Comparison of ENCODE assay signal across 11 cellular contexts in genomic region chr5:73673161-73673591, GRCh38. TPM values are rescaled to one million over a fixed set of nuclear protein-coding genes. Genes with fewer than 3 reads are reported as not detected.
DNase-seq lines count a peak whose midpoint lies in the region; ATAC-seq, FAIRE-seq and TF ChIP-seq lines count a peak whose summit lies in the region.
"Had no signal": no experiment of that assay in that cellular context is flagged by ENCODE, and none has a peak within 500 bp of the region (broad histone marks: within the 10 kb centered on the region; RNA-seq: fewer than 3 reads in every experiment).

No MANE protein-coding gene starts in this region.

- BruUV-seq in MCF 10A (replicated peaks; lab: Mats Ljungman, UMichigan), result no TSS peak

- peaks cover 34% of the 10 kb centered on the region for H3K4me1 Mint-ChIP-seq in MCF 10A (ENCODE audit: insufficient read depth, unreplicated experiment)
- H3K4me1 Mint-ChIP-seq in activated CD8-positive, alpha-beta T cell treated with anti-CD3 and anti-CD28 coated beads for 36 hours (ENCODE audit: low read depth), result no peaks in the 10 kb centered on the region

- H3K9me1 ChIP-seq in keratinocyte (ENCODE audit: control insufficient read depth, extremely low read depth, insufficient read depth, low read length), result no peaks in the 10 kb centered on the region

- H3K4me3 ChIP-seq in breast epithelium (no peak overlapping the region), ascending aorta (no peak overlapping the region), keratinocyte (ENCODE audit: control insufficient read depth in 2 of 3, extremely low read depth in 1 of 3, insufficient read depth in 2 of 3, low read depth in 1 of 3, low read length in 3 of 3) (peak overlapping the region in 1 of 3 experiments; percentile 27), aorta (ENCODE audit: low read length in 2 of 2) (no peak overlapping the region)
- H3K4me3 ChIP-seq: BLaER1 had no signal

- POLR2A ChIA-PET in MCF 10A (lab: Yijun Ruan, JAX), result interaction anchor here (0.6 to 3.4 kb wide), 19 partner anchors 10 to 1668 kb away, joined by 3 to 22 read pairs (median 3); partner anchors contain the start of gene ARHGEF28
- POLR2A ChIA-PET in activated CD8-positive, alpha-beta T cell treated with anti-CD3 and anti-CD28 coated beads for 36 hours (lab: Charles Lee), result no interaction called here

- no peak overlapping the region for H3K27ac ChIP-seq in breast epithelium
- H3K27ac ChIP-seq in ascending aorta, result peak overlapping the region; percentile 75 to 77
- peak overlapping the region; percentile 56 for H3K27ac ChIP-seq in keratinocyte (ENCODE audit: control insufficient read depth, insufficient read depth, low read length)
- peak overlapping the region; percentile 33 to 57 for H3K27ac ChIP-seq in aorta (ENCODE audit: low read depth in 1 of 2, low read length in 2 of 2)
- H3K27ac ChIP-seq: BLaER1 had no signal

- intact Hi-C loops in MCF 10A (cut with micrococcal nuclease) (no loop called here), breast epithelium (cut with DNase I; ENCODE audit: low total_unique reads) (no loop called here), ascending aorta (cut with DNase I) (loop anchor here (5.0 kb wide), 1 partner anchor 46 kb away; the partner anchor contains the start of gene ARHGEF28), aorta (cut with DNase I) (loop anchor here in 1 of 2 donors (5.0 to 10.0 kb wide), 2 partner anchors 46 to 72 kb away; partner anchors contain the start of gene ARHGEF28)
- intact Hi-C loops in activated CD8-positive, alpha-beta T cell treated with anti-CD3 and anti-CD28 coated beads for 36 hours (cut with micrococcal nuclease), result no loop called here

- peak; percentile 90 for FAIRE-seq in keratinocyte (lab: Jason Lieb, UNC)

- H3K4me1 ChIP-seq in breast epithelium (no peaks in the 10 kb centered on the region), ascending aorta (peaks cover 0 to 30% of the 10 kb centered on the region in 2 donors), keratinocyte (ENCODE audit: control insufficient read depth, extremely low read depth, insufficient read depth, low read length) (peaks cover 35% of the 10 kb centered on the region), aorta (ENCODE audit: control insufficient read depth in 1 of 2, insufficient read depth in 2 of 2, low read length in 2 of 2) (peaks cover 8 to 14% of the 10 kb centered on the region in 2 donors)
- H3K4me1 ChIP-seq: BLaER1 had no signal

- TF ChIP-seq CTCF in MCF 10A (IDR thresholded peaks at IDR 0.05; ENCODE audit: unreplicated experiment) (no peak), breast epithelium (IDR thresholded peaks at IDR 0.05) (no peak), ascending aorta (IDR thresholded peaks at IDR 0.05) (no peak), keratinocyte (optimal IDR thresholded peaks at IDR 0.05 in 1 of 3, IDR thresholded peaks at IDR 0.05 in 1 of 3, conservative IDR thresholded peaks at IDR 0.05 in 1 of 3; ENCODE audit: extremely low read depth in 1 of 3, insufficient read depth in 2 of 3, low read length in 3 of 3) (no peak)
- TF ChIP-seq CTCF in activated CD8-positive, alpha-beta T cell treated with anti-CD3 and anti-CD28 coated beads for 36 hours (IDR thresholded peaks at IDR 0.05), result no peak

- peak overlapping the region; percentile 61 for H3K4me2 ChIP-seq in keratinocyte (ENCODE audit: control insufficient read depth, extremely low read depth, insufficient read depth, low read depth, low read length)
- H3K4me2 ChIP-seq: BLaER1 had no signal

- no peaks in the 10 kb centered on the region for H4K20me1 ChIP-seq in keratinocyte (ENCODE audit: control insufficient read depth, extremely low read depth, insufficient read depth, low read length)
- H4K20me1 ChIP-seq: BLaER1 had no signal

- H3K9ac ChIP-seq in keratinocyte (ENCODE audit: control insufficient read depth, extremely low read depth, insufficient read depth, low read length), result peak overlapping the region; percentile 28
- H3K9ac ChIP-seq: BLaER1 had no signal

- no peaks in the 10 kb centered on the region for H3K36me3 Mint-ChIP-seq in MCF 10A (ENCODE audit: insufficient read depth, unreplicated experiment)
- no peaks in the 10 kb centered on the region for H3K36me3 Mint-ChIP-seq in activated CD8-positive, alpha-beta T cell treated with anti-CD3 and anti-CD28 coated beads for 36 hours (ENCODE audit: low read depth)

- CTCF ChIA-PET in MCF 10A (lab: Yijun Ruan, JAX), result interaction anchor here (0.9 to 3.7 kb wide), 8 partner anchors 18 to 119 kb away, joined by 3 to 24 read pairs (median 4); no protein-coding TSS in a partner anchor
- CTCF ChIA-PET in activated CD8-positive, alpha-beta T cell treated with anti-CD3 and anti-CD28 coated beads for 36 hours (lab: Charles Lee), result interaction anchor here (1.5 kb wide), 1 partner anchor 120 kb away, joined by 4 read pairs; no protein-coding TSS in a partner anchor

- H3K9me3 ChIP-seq in breast epithelium (no peaks in the 10 kb centered on the region), ascending aorta (no peaks in the 10 kb centered on the region), keratinocyte (ENCODE audit: control insufficient read depth, low read depth, low read length) (no peaks in the 10 kb centered on the region), aorta (ENCODE audit: control insufficient read depth, low read length) (no peaks in the 10 kb centered on the region)
- H3K9me3 ChIP-seq: BLaER1 had no signal

- no peak for ATAC-seq in aorta (ENCODE audit: low FRiP score)
- ATAC-seq in activated CD8-positive, alpha-beta T cell treated with anti-CD3 and anti-CD28 coated beads for 36 hours, result no peak
- ATAC-seq in GM18517 (IDR thresholded peaks at IDR 0.05; ENCODE audit: unreplicated experiment), result no peak

- H3K4me3 Mint-ChIP-seq in MCF 10A (ENCODE audit: unreplicated experiment), result no peak overlapping the region
- H3K4me3 Mint-ChIP-seq in activated CD8-positive, alpha-beta T cell treated with anti-CD3 and anti-CD28 coated beads for 36 hours, result no peak overlapping the region

- H3K9me3 Mint-ChIP-seq in MCF 10A (ENCODE audit: unreplicated experiment), result no peaks in the 10 kb centered on the region
- H3K9me3 Mint-ChIP-seq in activated CD8-positive, alpha-beta T cell treated with anti-CD3 and anti-CD28 coated beads for 36 hours, result no peaks in the 10 kb centered on the region

- no peaks in the 10 kb centered on the region for H3K27me3 Mint-ChIP-seq in MCF 10A (ENCODE audit: insufficient read depth, unreplicated experiment)
- peaks cover 1% of the 10 kb centered on the region for H3K27me3 Mint-ChIP-seq in activated CD8-positive, alpha-beta T cell treated with anti-CD3 and anti-CD28 coated beads for 36 hours

- peak; percentile 70 for DNase-seq in MCF 10A (ENCODE audit: unreplicated experiment)
- DNase-seq in breast epithelium (ENCODE audit: low spot score in 2 of 2), result no peak
- no peak for DNase-seq in ascending aorta (ENCODE audit: low spot score in 2 of 2)
- no peak for DNase-seq in keratinocyte (ENCODE audit: low read depth, low spot score)
- no peak for DNase-seq in aorta
- DNase-seq in activated CD8-positive, alpha-beta T cell treated with anti-CD3 and anti-CD28 coated beads for 36 hours, result no peak
- DNase-seq in NCI-H1694 treated with DMSO at 0.1 percent for 48 hours (lab: John Stamatoyannopoulos, UW), result no peak
- DNase-seq: NCI-H2171; stimulated activated CD4-positive, alpha-beta T cell treated with anti-CD3 and anti-CD28 coated beads, Interleukin-15, amount 100 ng/mL, for 24 hours had no signal

- no peak overlapping the region for H2AFZ ChIP-seq in keratinocyte (ENCODE audit: control insufficient read depth, low read length)

- H3K27me3 ChIP-seq in breast epithelium, result no peaks in the 10 kb centered on the region
- H3K27me3 ChIP-seq in ascending aorta, result no peaks in the 10 kb centered on the region
- no peaks in the 10 kb centered on the region for H3K27me3 ChIP-seq in keratinocyte (ENCODE audit: control insufficient read depth, extremely low read depth, insufficient read depth, low read length)
- no peaks in the 10 kb centered on the region for H3K27me3 ChIP-seq in aorta (ENCODE audit: control insufficient read depth in 1 of 2, insufficient read depth in 2 of 2, low read length in 1 of 2)
- H3K27me3 ChIP-seq: BLaER1 had no signal

- H3K36me3 ChIP-seq in breast epithelium, result no peaks in the 10 kb centered on the region
- no peaks in the 10 kb centered on the region for H3K36me3 ChIP-seq in ascending aorta
- H3K36me3 ChIP-seq in keratinocyte (ENCODE audit: control insufficient read depth in 2 of 2, extremely low read depth in 1 of 2, insufficient read depth in 2 of 2, low read length in 2 of 2), result peaks cover 0 to 11% of the 10 kb centered on the region in 2 experiments
- H3K36me3 ChIP-seq in aorta (ENCODE audit: control insufficient read depth in 1 of 2, insufficient read depth in 2 of 2, low read length in 1 of 2), result no peaks in the 10 kb centered on the region
- H3K36me3 ChIP-seq: BLaER1 had no signal

- peak overlapping the region; percentile 96 for H3K27ac Mint-ChIP-seq in MCF 10A (ENCODE audit: low read depth, unreplicated experiment)
- no peak overlapping the region for H3K27ac Mint-ChIP-seq in activated CD8-positive, alpha-beta T cell treated with anti-CD3 and anti-CD28 coated beads for 36 hours

- dilution Hi-C loops in keratinocyte (cut with MboI; ENCODE audit: extremely low pct_ligation_motif_present, low sequenced_read_pairs), result no loop called here

- TF ChIP-seq POLR2A in breast epithelium (IDR thresholded peaks at IDR 0.05), result no peak

- peaks cover 94% of the 10 kb centered on the region for H3K79me2 ChIP-seq in keratinocyte (ENCODE audit: control insufficient read depth, insufficient read depth, low read length)

RNA-seq across cellular contexts. Expression of gene ARHGEF28, which starts 47.2 kb away (rescaled TPM):
- total RNA-seq in MCF 10A (2022) (27.2 and 34.8 TPM in 2 replicates), breast epithelium (10 to 100 TPM; 11.4 to 65.4 (median 31.5) TPM), ascending aorta (15.1 TPM), aorta (10 to 100 TPM; 18.0 to 27.8 TPM)
- polyA plus RNA-seq in keratinocyte (17.7 to 31.6 TPM (median 24.2 TPM) in 3 replicates), aorta (1 to 10 TPM; 4.8 to 7.5 TPM)
- polyA plus RNA-seq in keratinocyte (2011; ENCODE audit: low read depth), result 94.4 TPM
- polyA plus RNA-seq in keratinocyte (2011; cell fraction: cytosol; rRNA removed), result 20.0 and 27.5 TPM in 2 replicates
- 67.9 and 74.3 TPM in 2 replicates for polyA plus RNA-seq in keratinocyte (2011; cell fraction: nucleus; rRNA removed)
- polyA plus RNA-seq in keratinocyte (2012; ENCODE audit: low replicate concordance), result 24.0 and 42.0 TPM in 2 replicates
- polyA minus RNA-seq in keratinocyte, result 71.2 to 134 TPM (median 94.2 TPM) in 3 replicates
- 43.9 TPM for polyA minus RNA-seq in keratinocyte (2011; cell fraction: cytosol; rRNA and poly(A)+ RNA removed)
- polyA minus RNA-seq in keratinocyte (2011; cell fraction: nucleus; rRNA and poly(A)+ RNA removed), result 187 and 303 TPM in 2 replicates
- under 1 TPM in 1 of 2 experiments, not detected in 1; 0.05 TPM for total RNA-seq in activated CD8-positive, alpha-beta T cell treated with anti-CD3 and anti-CD28 coated beads for 36 hours

Comparison
In these comparisons a context has a peak if more than half of its experiments do, and no peak if none do; other contexts are left out.
1. H3K27ac ChIP-seq: peak in ascending aorta (2 of 2), keratinocyte (single experiment) and aorta (2 of 2); none in breast epithelium (0 of 2).
2. RNA of gene ARHGEF28, which starts 47.2 kb away (total RNA-seq): 27.2 to 34.8 TPM in MCF 10A, 11.4 to 65.4 TPM in breast epithelium, 18.0 to 27.8 TPM in aorta and 15.1 TPM in ascending aorta (single experiment); 0.05 TPM in activated CD8-positive, alpha-beta T cell treated with anti-CD3 and anti-CD28 coated beads for 36 hours; every median in the first group is over 10 times any median in the second.